In the genomic region with DNA sequence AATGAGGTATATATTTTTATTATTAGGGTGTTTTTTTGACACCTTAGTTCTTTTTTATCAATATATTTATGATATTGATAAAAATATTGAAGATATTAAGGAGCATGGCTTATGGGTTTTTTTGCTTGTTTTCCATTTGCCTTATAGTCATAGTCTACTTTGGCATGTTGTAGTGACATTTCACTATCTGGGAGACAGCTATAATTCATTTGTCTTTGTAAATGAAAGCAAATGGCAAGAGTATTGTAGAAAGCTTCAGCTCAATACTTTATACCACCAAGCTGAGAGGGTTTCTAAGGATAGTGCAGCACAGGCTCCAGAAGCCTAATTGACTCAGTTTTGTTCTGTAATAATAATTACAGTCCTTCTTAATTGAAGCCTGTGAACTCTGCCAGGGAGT, we compare ENCODE assay signal across 8 cellular contexts.
"Had no signal": no experiment of that assay in that cellular context is flagged by ENCODE, and none has a peak within 500 bp of the region (broad histone marks: within the 10 kb centered on the region; RNA-seq: fewer than 3 reads in every experiment).

No MANE protein-coding gene starts in this region.

- DNase-seq: H9, HCEC 1CT, IMR-90 had no signal

- ATAC-seq: GM23338, K562 had no signal

- H3K4me3 Mint-ChIP-seq: GM23338, H9 had no signal

- H3K4me1 Mint-ChIP-seq: GM23338, H9 had no signal

- FAIRE-seq: H1, H54, HTR-8/SVneo, K562 had no signal

- H3K9me3 Mint-ChIP-seq: GM23338, H9 had no signal

- H3K4me2 ChIP-seq: GM23338 had no signal

- H2AFZ ChIP-seq: GM23338 had no signal

- H3K4me3 ChIP-seq: GM23338, K562 had no signal

- H3K27ac Mint-ChIP-seq: GM23338, H9 had no signal
